In the genomic region with DNA sequence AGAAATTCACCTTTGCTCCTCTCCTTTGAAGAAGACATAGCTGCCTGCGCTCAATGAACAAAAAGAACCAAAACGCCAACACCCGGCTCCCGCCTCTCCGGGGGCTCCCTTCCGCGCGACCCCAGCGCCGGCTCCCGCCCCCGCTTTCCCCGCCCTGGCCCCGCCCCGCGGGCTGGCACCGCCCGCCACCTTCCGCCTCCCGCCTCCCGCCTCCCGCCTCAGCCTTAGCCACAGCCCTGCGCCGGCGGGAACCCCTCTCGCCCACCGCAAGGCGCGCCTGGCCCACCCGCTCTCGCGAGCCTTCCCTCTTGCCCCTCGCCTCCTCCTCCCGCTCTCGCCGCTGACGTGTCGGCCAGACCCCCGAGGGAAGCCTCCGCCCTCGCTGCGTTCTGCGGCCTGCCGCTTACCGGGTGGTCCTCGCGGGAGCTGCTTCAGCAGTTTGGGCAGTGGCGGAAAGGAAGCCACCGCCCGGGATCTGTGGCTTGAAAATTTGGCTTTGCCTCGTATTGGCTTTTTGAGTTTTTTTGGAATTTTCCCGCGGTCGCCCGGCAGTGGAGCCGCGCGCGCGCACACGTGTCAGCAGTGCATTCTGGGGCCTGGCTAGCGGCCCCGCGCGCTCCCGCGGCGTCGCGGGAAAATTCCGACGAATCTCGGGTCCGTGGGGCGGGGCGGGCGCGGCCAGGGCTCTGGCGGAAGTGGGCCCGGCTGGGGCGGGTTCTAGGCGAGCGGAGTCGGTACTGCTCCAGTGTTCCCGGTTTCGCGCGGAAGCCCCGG, we compare ENCODE assay signal across 1 cellular context.
A peak's percentile ranks its signal among the peaks of the same experiment; 100 is the strongest.
TF ChIP-seq lines count a peak whose summit lies in the region.

A gene with protein sequence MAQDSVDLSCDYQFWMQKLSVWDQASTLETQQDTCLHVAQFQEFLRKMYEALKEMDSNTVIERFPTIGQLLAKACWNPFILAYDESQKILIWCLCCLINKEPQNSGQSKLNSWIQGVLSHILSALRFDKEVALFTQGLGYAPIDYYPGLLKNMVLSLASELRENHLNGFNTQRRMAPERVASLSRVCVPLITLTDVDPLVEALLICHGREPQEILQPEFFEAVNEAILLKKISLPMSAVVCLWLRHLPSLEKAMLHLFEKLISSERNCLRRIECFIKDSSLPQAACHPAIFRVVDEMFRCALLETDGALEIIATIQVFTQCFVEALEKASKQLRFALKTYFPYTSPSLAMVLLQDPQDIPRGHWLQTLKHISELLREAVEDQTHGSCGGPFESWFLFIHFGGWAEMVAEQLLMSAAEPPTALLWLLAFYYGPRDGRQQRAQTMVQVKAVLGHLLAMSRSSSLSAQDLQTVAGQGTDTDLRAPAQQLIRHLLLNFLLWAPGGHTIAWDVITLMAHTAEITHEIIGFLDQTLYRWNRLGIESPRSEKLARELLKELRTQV (minus strand): TSS at position 591 of the 774 bp plus-strand sequence. CDS start 68,418 bp downstream, outside the sequence.

TF ChIP-seq in K562, 482 proteins besides CTCF, POLR2A, EP300 and RAD21 (continued from another document and continues in another):
- TF ChIP-seq, protein P1, sequence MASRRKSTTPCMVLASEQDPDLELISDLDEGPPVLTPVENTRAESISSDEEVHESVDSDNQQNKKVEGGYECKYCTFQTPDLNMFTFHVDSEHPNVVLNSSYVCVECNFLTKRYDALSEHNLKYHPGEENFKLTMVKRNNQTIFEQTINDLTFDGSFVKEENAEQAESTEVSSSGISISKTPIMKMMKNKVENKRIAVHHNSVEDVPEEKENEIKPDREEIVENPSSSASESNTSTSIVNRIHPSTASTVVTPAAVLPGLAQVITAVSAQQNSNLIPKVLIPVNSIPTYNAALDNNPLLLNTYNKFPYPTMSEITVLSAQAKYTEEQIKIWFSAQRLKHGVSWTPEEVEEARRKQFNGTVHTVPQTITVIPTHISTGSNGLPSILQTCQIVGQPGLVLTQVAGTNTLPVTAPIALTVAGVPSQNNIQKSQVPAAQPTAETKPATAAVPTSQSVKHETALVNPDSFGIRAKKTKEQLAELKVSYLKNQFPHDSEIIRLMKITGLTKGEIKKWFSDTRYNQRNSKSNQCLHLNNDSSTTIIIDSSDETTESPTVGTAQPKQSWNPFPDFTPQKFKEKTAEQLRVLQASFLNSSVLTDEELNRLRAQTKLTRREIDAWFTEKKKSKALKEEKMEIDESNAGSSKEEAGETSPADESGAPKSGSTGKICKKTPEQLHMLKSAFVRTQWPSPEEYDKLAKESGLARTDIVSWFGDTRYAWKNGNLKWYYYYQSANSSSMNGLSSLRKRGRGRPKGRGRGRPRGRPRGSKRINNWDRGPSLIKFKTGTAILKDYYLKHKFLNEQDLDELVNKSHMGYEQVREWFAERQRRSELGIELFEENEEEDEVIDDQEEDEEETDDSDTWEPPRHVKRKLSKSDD (conservative IDR thresholded peaks at IDR 0.05; ENCODE audit: low read length): no peak
- TF ChIP-seq HCFC1 (IDR thresholded peaks at IDR 0.05; ENCODE audit: low read depth, low read length) (0 out of 2 replicates have a peak, but pooled peaks have one; percentile 42), HMG20B (CRISPR knock-in tag; IDR thresholded peaks at IDR 0.05) (no peak), ELF2 (CRISPR knock-in tag; IDR thresholded peaks at IDR 0.05) (peak; percentile 36), KDM2B (CRISPR knock-in tag; IDR thresholded peaks at IDR 0.05) (0 out of 2 replicates have a peak, but pooled peaks have one; percentile 72), SAFB (IDR thresholded peaks at IDR 0.05; ENCODE audit: borderline replicate concordance, low read depth, low read length) (peak; percentile 76), TAF7 (tag; IDR thresholded peaks at IDR 0.05) (peak; percentile 52; the same call in 1 of the 2 replicates), XRCC3 (IDR thresholded peaks at IDR 0.05) (no peak), TAL1 (IDR thresholded peaks at IDR 0.05) (peak; percentile 8; the same call in 1 of the 2 replicates), NCOA1 (IDR thresholded peaks at IDR 0.05; ENCODE audit: low read depth) (no peak), PPARD (CRISPR knock-in tag; IDR thresholded peaks at IDR 0.05) (no peak), HMGN3 (IDR thresholded peaks at IDR 0.05; ENCODE audit: borderline replicate concordance, extremely low read depth, insufficient read length, low read depth, low read length) (peak; percentile 57), E2F3 (CRISPR knock-in tag; IDR thresholded peaks at IDR 0.05) (peak; percentile 90), CHD1 (IDR thresholded peaks at IDR 0.05; ENCODE audit: low read length) (peak; percentile 56), ZNF445 (CRISPR knock-in tag; IDR thresholded peaks at IDR 0.05; ENCODE audit: low read depth) (no peak)
- TF ChIP-seq, protein P2, sequence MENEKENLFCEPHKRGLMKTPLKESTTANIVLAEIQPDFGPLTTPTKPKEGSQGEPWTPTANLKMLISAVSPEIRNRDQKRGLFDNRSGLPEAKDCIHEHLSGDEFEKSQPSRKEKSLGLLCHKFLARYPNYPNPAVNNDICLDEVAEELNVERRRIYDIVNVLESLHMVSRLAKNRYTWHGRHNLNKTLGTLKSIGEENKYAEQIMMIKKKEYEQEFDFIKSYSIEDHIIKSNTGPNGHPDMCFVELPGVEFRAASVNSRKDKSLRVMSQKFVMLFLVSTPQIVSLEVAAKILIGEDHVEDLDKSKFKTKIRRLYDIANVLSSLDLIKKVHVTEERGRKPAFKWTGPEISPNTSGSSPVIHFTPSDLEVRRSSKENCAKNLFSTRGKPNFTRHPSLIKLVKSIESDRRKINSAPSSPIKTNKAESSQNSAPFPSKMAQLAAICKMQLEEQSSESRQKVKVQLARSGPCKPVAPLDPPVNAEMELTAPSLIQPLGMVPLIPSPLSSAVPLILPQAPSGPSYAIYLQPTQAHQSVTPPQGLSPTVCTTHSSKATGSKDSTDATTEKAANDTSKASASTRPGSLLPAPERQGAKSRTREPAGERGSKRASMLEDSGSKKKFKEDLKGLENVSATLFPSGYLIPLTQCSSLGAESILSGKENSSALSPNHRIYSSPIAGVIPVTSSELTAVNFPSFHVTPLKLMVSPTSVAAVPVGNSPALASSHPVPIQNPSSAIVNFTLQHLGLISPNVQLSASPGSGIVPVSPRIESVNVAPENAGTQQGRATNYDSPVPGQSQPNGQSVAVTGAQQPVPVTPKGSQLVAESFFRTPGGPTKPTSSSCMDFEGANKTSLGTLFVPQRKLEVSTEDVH (IDR thresholded peaks at IDR 0.05; ENCODE audit: low read depth, partially characterized antibody): peak; percentile 97
- TF ChIP-seq, protein P3, sequence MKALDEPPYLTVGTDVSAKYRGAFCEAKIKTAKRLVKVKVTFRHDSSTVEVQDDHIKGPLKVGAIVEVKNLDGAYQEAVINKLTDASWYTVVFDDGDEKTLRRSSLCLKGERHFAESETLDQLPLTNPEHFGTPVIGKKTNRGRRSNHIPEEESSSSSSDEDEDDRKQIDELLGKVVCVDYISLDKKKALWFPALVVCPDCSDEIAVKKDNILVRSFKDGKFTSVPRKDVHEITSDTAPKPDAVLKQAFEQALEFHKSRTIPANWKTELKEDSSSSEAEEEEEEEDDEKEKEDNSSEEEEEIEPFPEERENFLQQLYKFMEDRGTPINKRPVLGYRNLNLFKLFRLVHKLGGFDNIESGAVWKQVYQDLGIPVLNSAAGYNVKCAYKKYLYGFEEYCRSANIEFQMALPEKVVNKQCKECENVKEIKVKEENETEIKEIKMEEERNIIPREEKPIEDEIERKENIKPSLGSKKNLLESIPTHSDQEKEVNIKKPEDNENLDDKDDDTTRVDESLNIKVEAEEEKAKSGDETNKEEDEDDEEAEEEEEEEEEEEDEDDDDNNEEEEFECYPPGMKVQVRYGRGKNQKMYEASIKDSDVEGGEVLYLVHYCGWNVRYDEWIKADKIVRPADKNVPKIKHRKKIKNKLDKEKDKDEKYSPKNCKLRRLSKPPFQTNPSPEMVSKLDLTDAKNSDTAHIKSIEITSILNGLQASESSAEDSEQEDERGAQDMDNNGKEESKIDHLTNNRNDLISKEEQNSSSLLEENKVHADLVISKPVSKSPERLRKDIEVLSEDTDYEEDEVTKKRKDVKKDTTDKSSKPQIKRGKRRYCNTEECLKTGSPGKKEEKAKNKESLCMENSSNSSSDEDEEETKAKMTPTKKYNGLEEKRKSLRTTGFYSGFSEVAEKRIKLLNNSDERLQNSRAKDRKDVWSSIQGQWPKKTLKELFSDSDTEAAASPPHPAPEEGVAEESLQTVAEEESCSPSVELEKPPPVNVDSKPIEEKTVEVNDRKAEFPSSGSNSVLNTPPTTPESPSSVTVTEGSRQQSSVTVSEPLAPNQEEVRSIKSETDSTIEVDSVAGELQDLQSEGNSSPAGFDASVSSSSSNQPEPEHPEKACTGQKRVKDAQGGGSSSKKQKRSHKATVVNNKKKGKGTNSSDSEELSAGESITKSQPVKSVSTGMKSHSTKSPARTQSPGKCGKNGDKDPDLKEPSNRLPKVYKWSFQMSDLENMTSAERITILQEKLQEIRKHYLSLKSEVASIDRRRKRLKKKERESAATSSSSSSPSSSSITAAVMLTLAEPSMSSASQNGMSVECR (CRISPR knock-in tag; IDR thresholded peaks at IDR 0.05): 0 out of 2 replicates have a peak, but pooled peaks have one; percentile 44
- TF ChIP-seq, protein P4, sequence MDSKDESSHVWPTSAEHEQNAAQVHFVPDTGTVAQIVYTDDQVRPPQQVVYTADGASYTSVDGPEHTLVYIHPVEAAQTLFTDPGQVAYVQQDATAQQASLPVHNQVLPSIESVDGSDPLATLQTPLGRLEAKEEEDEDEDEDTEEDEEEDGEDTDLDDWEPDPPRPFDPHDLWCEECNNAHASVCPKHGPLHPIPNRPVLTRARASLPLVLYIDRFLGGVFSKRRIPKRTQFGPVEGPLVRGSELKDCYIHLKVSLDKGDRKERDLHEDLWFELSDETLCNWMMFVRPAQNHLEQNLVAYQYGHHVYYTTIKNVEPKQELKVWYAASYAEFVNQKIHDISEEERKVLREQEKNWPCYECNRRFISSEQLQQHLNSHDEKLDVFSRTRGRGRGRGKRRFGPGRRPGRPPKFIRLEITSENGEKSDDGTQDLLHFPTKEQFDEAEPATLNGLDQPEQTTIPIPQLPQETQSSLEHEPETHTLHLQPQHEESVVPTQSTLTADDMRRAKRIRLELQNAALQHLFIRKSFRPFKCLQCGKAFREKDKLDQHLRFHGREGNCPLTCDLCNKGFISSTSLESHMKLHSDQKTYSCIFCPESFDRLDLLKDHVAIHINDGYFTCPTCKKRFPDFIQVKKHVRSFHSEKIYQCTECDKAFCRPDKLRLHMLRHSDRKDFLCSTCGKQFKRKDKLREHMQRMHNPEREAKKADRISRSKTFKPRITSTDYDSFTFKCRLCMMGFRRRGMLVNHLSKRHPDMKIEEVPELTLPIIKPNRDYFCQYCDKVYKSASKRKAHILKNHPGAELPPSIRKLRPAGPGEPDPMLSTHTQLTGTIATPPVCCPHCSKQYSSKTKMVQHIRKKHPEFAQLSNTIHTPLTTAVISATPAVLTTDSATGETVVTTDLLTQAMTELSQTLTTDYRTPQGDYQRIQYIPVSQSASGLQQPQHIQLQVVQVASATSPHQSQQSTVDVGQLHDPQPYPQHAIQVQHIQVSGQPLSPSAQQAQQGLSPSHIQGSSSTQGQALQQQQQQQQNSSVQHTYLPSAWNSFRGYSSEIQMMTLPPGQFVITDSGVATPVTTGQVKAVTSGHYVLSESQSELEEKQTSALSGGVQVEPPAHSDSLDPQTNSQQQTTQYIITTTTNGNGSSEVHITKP (IDR thresholded peaks at IDR 0.05; ENCODE audit: partially characterized antibody): peak; percentile 92
- TF ChIP-seq, protein P5, sequence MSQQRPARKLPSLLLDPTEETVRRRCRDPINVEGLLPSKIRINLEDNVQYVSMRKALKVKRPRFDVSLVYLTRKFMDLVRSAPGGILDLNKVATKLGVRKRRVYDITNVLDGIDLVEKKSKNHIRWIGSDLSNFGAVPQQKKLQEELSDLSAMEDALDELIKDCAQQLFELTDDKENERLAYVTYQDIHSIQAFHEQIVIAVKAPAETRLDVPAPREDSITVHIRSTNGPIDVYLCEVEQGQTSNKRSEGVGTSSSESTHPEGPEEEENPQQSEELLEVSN (IDR thresholded peaks at IDR 0.05; ENCODE audit: borderline replicate concordance in 1 of 2, extremely low read depth in 1 of 2, insufficient read depth in 1 of 2, insufficient read length in 1 of 2, low read depth in 1 of 2, low read length in 1 of 2, poor library complexity in 1 of 2, severe bottlenecking in 1 of 2): peak; percentile 86 to 95
- TF ChIP-seq, protein P6, sequence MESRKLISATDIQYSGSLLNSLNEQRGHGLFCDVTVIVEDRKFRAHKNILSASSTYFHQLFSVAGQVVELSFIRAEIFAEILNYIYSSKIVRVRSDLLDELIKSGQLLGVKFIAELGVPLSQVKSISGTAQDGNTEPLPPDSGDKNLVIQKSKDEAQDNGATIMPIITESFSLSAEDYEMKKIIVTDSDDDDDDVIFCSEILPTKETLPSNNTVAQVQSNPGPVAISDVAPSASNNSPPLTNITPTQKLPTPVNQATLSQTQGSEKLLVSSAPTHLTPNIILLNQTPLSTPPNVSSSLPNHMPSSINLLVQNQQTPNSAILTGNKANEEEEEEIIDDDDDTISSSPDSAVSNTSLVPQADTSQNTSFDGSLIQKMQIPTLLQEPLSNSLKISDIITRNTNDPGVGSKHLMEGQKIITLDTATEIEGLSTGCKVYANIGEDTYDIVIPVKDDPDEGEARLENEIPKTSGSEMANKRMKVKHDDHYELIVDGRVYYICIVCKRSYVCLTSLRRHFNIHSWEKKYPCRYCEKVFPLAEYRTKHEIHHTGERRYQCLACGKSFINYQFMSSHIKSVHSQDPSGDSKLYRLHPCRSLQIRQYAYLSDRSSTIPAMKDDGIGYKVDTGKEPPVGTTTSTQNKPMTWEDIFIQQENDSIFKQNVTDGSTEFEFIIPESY (CRISPR knock-in tag; IDR thresholded peaks at IDR 0.05): peak; percentile 34; the same call in 1 of the 2 replicates
- TF ChIP-seq, protein P7, sequence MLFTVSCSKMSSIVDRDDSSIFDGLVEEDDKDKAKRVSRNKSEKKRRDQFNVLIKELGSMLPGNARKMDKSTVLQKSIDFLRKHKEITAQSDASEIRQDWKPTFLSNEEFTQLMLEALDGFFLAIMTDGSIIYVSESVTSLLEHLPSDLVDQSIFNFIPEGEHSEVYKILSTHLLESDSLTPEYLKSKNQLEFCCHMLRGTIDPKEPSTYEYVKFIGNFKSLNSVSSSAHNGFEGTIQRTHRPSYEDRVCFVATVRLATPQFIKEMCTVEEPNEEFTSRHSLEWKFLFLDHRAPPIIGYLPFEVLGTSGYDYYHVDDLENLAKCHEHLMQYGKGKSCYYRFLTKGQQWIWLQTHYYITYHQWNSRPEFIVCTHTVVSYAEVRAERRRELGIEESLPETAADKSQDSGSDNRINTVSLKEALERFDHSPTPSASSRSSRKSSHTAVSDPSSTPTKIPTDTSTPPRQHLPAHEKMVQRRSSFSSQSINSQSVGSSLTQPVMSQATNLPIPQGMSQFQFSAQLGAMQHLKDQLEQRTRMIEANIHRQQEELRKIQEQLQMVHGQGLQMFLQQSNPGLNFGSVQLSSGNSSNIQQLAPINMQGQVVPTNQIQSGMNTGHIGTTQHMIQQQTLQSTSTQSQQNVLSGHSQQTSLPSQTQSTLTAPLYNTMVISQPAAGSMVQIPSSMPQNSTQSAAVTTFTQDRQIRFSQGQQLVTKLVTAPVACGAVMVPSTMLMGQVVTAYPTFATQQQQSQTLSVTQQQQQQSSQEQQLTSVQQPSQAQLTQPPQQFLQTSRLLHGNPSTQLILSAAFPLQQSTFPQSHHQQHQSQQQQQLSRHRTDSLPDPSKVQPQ (CRISPR knock-in tag; IDR thresholded peaks at IDR 0.05; ENCODE audit: borderline replicate concordance): no peak
- TF ChIP-seq, protein P8, sequence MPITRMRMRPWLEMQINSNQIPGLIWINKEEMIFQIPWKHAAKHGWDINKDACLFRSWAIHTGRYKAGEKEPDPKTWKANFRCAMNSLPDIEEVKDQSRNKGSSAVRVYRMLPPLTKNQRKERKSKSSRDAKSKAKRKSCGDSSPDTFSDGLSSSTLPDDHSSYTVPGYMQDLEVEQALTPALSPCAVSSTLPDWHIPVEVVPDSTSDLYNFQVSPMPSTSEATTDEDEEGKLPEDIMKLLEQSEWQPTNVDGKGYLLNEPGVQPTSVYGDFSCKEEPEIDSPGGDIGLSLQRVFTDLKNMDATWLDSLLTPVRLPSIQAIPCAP (CRISPR knock-in tag; IDR thresholded peaks at IDR 0.05; ENCODE audit: borderline replicate concordance): no peak
